ENCODE assay signal across 8 cellular contexts in the genomic region with DNA sequence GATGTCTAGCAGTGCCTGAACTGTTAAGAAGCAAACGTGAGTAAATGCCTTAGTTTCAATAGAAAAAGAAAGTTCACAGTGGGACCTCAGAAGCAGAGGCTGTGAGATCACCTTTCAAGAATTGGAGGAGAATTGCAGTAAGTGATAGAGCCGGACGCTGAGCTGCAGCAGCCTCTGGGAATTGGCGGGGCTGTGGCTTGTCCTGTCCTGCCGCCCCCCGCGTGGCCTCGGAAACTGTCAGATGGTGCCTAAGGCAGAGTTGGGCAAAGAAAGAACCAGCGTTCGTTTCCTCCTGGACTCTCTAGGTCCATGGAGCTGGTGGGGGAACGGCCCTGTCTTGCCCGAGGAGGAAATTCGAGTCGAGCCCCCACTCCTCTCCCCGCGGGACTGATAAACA. TPM values are rescaled to one million over a fixed set of nuclear protein-coding genes. Genes with fewer than 3 reads are reported as not detected.
A peak's percentile ranks its signal among the peaks of the same experiment; 100 is the strongest.
DNase-seq lines count a peak whose midpoint lies in the region; ATAC-seq and TF ChIP-seq lines count a peak whose summit lies in the region.

No MANE protein-coding gene starts in this region.

- H3K9me3 Mint-ChIP-seq in endothelial cell (ENCODE audit: unreplicated experiment): no peaks in the 10 kb centered on the region
- H3K9me3 Mint-ChIP-seq in nephron: no peaks in the 10 kb centered on the region

- H3K4me1 Mint-ChIP-seq in endothelial cell (ENCODE audit: unreplicated experiment) (peaks cover 18% of the 10 kb centered on the region), nephron (peaks cover 35% of the 10 kb centered on the region)

- H3K4me3 ChIP-seq in GM12875 (ENCODE audit: low read depth, low read length) (peak overlapping the region; percentile 63), Peyer's patch (peak overlapping the region; percentile 46 to 60 (median 54)), body of pancreas (peak overlapping the region in 1 of 2 donors; percentile 1)

- in situ Hi-C loops in KBM-7 (cut with MboI; ENCODE audit: low pct_unique_long_range_greater_than_20kb, low sequenced_read_pairs): no loop called here

- H3K4me3 Mint-ChIP-seq in endothelial cell (ENCODE audit: unreplicated experiment) (peak overlapping the region; percentile 26), nephron (peak overlapping the region; percentile 92 to 98 (median 94))

- 1% methylated on average over 8 to 16 of the region's 16 CpGs for WGBS in body of pancreas, 2 donors

- H3K9me3 ChIP-seq in Peyer's patch (no peaks in the 10 kb centered on the region), body of pancreas (no peaks in the 10 kb centered on the region)

- H3K27ac Mint-ChIP-seq in endothelial cell (ENCODE audit: unreplicated experiment) (peak overlapping the region; percentile 28), nephron (peak overlapping the region; percentile 28 to 84 (median 41))

- H3K4me1 ChIP-seq in Peyer's patch: peaks cover 0 to 24% (median 5%) of the 10 kb centered on the region in 4 donors
- peaks cover 22% of the 10 kb centered on the region for H3K4me1 ChIP-seq in body of pancreas

- TF ChIP-seq CTCF in GM12875 (IDR thresholded peaks at IDR 0.05; ENCODE audit: borderline replicate concordance, insufficient read depth, low read depth, low read length): no peak
- no peak for TF ChIP-seq CTCF in Peyer's patch (IDR thresholded peaks at IDR 0.05)
- TF ChIP-seq CTCF in endothelial cell (IDR thresholded peaks at IDR 0.05; ENCODE audit: unreplicated experiment): no peak
- no peak for TF ChIP-seq CTCF in nephron (IDR thresholded peaks at IDR 0.05; ENCODE audit: unreplicated experiment in 3 of 3)
- TF ChIP-seq CTCF in body of pancreas (IDR thresholded peaks at IDR 0.05): no peak

- H3K27me3 ChIP-seq in Peyer's patch (peaks cover 0 to 12% of the 10 kb centered on the region in 2 donors), body of pancreas (no peaks in the 10 kb centered on the region)

- ATAC-seq in body of pancreas: no peak
- ATAC-seq in GM19452 (IDR thresholded peaks at IDR 0.05; ENCODE audit: unreplicated experiment): no peak

- no peaks in the 10 kb centered on the region for H3K36me3 Mint-ChIP-seq in endothelial cell (ENCODE audit: low read depth, unreplicated experiment)
- no peaks in the 10 kb centered on the region for H3K36me3 Mint-ChIP-seq in nephron (ENCODE audit: low read depth)

- DNase-seq in Peyer's patch (peak; percentile 32 to 53 (median 51)), endothelial cell (ENCODE audit: low spot score) (no peak), body of pancreas (no peak), KBM-7 (no peak), NCI-H187 treated with DMSO at 0.1 percent for 48 hours (lab: John Stamatoyannopoulos, UW) (no peak)

- TF ChIP-seq POLR2A in Peyer's patch (IDR thresholded peaks at IDR 0.05) (no peak), body of pancreas (IDR thresholded peaks at IDR 0.05) (no peak)

- H3K27ac ChIP-seq in Peyer's patch (peak overlapping the region; percentile 42 to 72 (median 68)), body of pancreas (peak overlapping the region in 1 of 4 donors; percentile 61)

- H3K36me3 ChIP-seq in Peyer's patch (no peaks in the 10 kb centered on the region), body of pancreas (replicated peaks in 1 of 2; ENCODE audit: insufficient read depth in 1 of 2, low read depth in 2 of 2) (no peaks in the 10 kb centered on the region)

- peaks cover 15% of the 10 kb centered on the region for H3K27me3 Mint-ChIP-seq in endothelial cell (ENCODE audit: unreplicated experiment)
- peaks cover 65% of the 10 kb centered on the region for H3K27me3 Mint-ChIP-seq in nephron (ENCODE audit: low read depth)

- intact Hi-C loops in body of pancreas (cut with DNase I): no loop called here

RNA-seq across cellular contexts. Expression of gene EMILIN2, which starts 0.6 kb away (rescaled TPM):
- total RNA-seq in Peyer's patch: 10 to 100 TPM in 2 of 4 donors, 1 to 10 TPM in 2; 6.8 to 54.5 (median 12.8) TPM
- 6.8 TPM for total RNA-seq in endothelial cell (ENCODE audit: unreplicated experiment)
- total RNA-seq in body of pancreas: 1 to 10 TPM; 2.0 to 3.1 TPM

Comparison
In these comparisons a context has a peak if more than half of its experiments do, and no peak if none do; other contexts are left out.
1. DNase-seq: peak in Peyer's patch (3 of 3); none in endothelial cell (single experiment), body of pancreas (0 of 4), KBM-7 (single experiment) and NCI-H187 treated with DMSO at 0.1 percent for 48 hours (single experiment).